In genomic region chr22:25178873-25179631, GRCh38 we compare ENCODE assay signal across 13 cellular contexts. TPM values are rescaled to one million over a fixed set of nuclear protein-coding genes. Genes with fewer than 3 reads are reported as not detected.
A peak's percentile ranks its signal among the peaks of the same experiment; 100 is the strongest.
DNase-seq lines count a peak whose midpoint lies in the region; ATAC-seq, FAIRE-seq and TF ChIP-seq lines count a peak whose summit lies in the region.
"Not testable (repeated sequence)": the region's sequence is repeated elsewhere in the genome, so short reads cannot be mapped to it uniquely, and the experiment has no call there.
"Had no signal": no experiment of that assay in that cellular context is flagged by ENCODE, and none has a peak within 500 bp of the region (broad histone marks: within the 10 kb centered on the region; RNA-seq: fewer than 3 reads in every experiment).

No MANE protein-coding gene starts in this region.

- peak; percentile 43 to 46 for ATAC-seq in activated T-cell treated with anti-CD3 and anti-CD28 coated beads, Interleukin-2, amount 50 U/mL, for 4 hours
- ATAC-seq in mucosa of descending colon: peak; percentile 61

- H4K20me1 ChIP-seq in OCI-LY7 (ENCODE audit: insufficient read depth, low read length): not testable (repeated sequence)

- H3K27me3 Mint-ChIP-seq in activated T-cell treated with anti-CD3 and anti-CD28 coated beads, Interleukin-2, amount 50 U/mL, for 4 hours (ENCODE audit: low read depth); endothelial cell (ENCODE audit: unreplicated experiment); immature natural killer cell (ENCODE audit: low read depth in 3 of 3): not testable (repeated sequence)

- POLR2A ChIA-PET in OCI-LY7 (lab: Charles Lee): interaction anchor here (1.1 kb wide), 1 partner anchor 17 kb away, joined by 3 read pairs; no protein-coding TSS in a partner anchor

- not testable (repeated sequence) for H3K9me3 ChIP-seq in OCI-LY7 (ENCODE audit: low read length); mucosa of descending colon
- peaks cover 0 to 15% (median 12%) of the 10 kb centered on the region in 8 donors for H3K9me3 ChIP-seq in spleen

- not testable (repeated sequence) for TF ChIP-seq POLR2A in GM12891 (IDR thresholded peaks at IDR 0.05; ENCODE audit: low read depth, low read length); spleen (IDR thresholded peaks at IDR 0.05)

- not testable (repeated sequence) for H3K4me1 ChIP-seq in OCI-LY7 (ENCODE audit: insufficient read depth, low read length, poor library complexity, severe bottlenecking); mucosa of descending colon (ENCODE audit: low read depth); spleen

- 80 to 88% (median 84%) methylated on average over 40 to 52 of the region's 63 CpGs for WGBS in spleen, 5 donors

- H3K9me2 ChIP-seq in OCI-LY7 (ENCODE audit: insufficient read depth, low read length): not testable (repeated sequence)

- not testable (repeated sequence) for H3K27ac ChIP-seq in OCI-LY7 (ENCODE audit: low read depth, low read length, poor library complexity, severe bottlenecking)
- peak overlapping the region in 1 of 8 donors; percentile 74 for H3K27ac ChIP-seq in spleen

- intact Hi-C loops in OCI-LY7 (cut with micrococcal nuclease; ENCODE audit: unreplicated experiment); mucosa of descending colon (cut with DNase I, micrococcal nuclease); spleen (cut with DNase I; ENCODE audit: low total_unique reads): not testable (repeated sequence)

- not testable (repeated sequence) for H3K27me3 ChIP-seq in spleen (replicated peaks in 1 of 7)

- peaks cover 17% of the 10 kb centered on the region for H3K36me3 Mint-ChIP-seq in activated T-cell treated with anti-CD3 and anti-CD28 coated beads, Interleukin-2, amount 50 U/mL, for 4 hours (ENCODE audit: insufficient read depth)
- H3K36me3 Mint-ChIP-seq in endothelial cell (ENCODE audit: low read depth, unreplicated experiment) (peaks cover 62% of the 10 kb centered on the region), immature natural killer cell (peaks cover 3 to 19% (median 13%) of the 10 kb centered on the region in 3 donors)

- not testable (repeated sequence) for H2AFZ ChIP-seq in OCI-LY7 (ENCODE audit: low read length)

- not testable (repeated sequence) for H3K4me3 Mint-ChIP-seq in activated T-cell treated with anti-CD3 and anti-CD28 coated beads, Interleukin-2, amount 50 U/mL, for 4 hours
- peak overlapping the region; percentile 80 for H3K4me3 Mint-ChIP-seq in endothelial cell (ENCODE audit: unreplicated experiment)
- H3K4me3 Mint-ChIP-seq in immature natural killer cell: peak overlapping the region in 3 of 5 donors; percentile 29 to 35 (median 33)

- H3K4me2 ChIP-seq in OCI-LY7 (ENCODE audit: low read length): 0 out of 2 replicates have a peak overlapping the region, but pooled peaks have one; percentile 36

- peak; percentile 87 for FAIRE-seq in GM12891 (lab: Jason Lieb, UNC)

- H3K27ac Mint-ChIP-seq in endothelial cell (ENCODE audit: unreplicated experiment): not testable (repeated sequence)
- peak overlapping the region in 1 of 6 donors; percentile 68 for H3K27ac Mint-ChIP-seq in immature natural killer cell

- H3K36me3 ChIP-seq in OCI-LY7 (ENCODE audit: insufficient read depth, low read length); mucosa of descending colon (ENCODE audit: low read depth): not testable (repeated sequence)
- peaks cover 0 to 64% (median 7%) of the 10 kb centered on the region in 6 donors for H3K36me3 ChIP-seq in spleen

- H3K79me2 ChIP-seq in OCI-LY7 (ENCODE audit: insufficient read depth, low read depth, low read length): not testable (repeated sequence)

- not testable (repeated sequence) for BruUV-seq in OCI-LY7 (replicated peaks; lab: Mats Ljungman, UMichigan)

- not testable (repeated sequence) for DNase-seq in GM12891 (ENCODE audit: insufficient read length, low spot score); OCI-LY7 (ENCODE audit: low spot score); activated T-cell treated with anti-CD3 and anti-CD28 coated beads, Interleukin-2, amount 50 U/mL, for 4 hours
- DNase-seq in endothelial cell (ENCODE audit: low spot score) (peak; percentile 36), immature natural killer cell (peak; percentile 67 to 79 (median 76)), mucosa of descending colon (peak in 1 of 3 donors; percentile 67), spleen (peak; percentile 88)

- not testable (repeated sequence) for H3K9me3 Mint-ChIP-seq in activated T-cell treated with anti-CD3 and anti-CD28 coated beads, Interleukin-2, amount 50 U/mL, for 4 hours; endothelial cell (ENCODE audit: unreplicated experiment); immature natural killer cell

- not testable (repeated sequence) for TF ChIP-seq CTCF in OCI-LY7 (conservative IDR thresholded peaks at IDR 0.05; ENCODE audit: low read length); mucosa of descending colon (IDR thresholded peaks at IDR 0.05); spleen (IDR thresholded peaks at IDR 0.05 in 8 of 11, conservative IDR thresholded peaks at IDR 0.05 in 3 of 11)
- TF ChIP-seq CTCF in endothelial cell (IDR thresholded peaks at IDR 0.05; ENCODE audit: unreplicated experiment): peak; percentile 39

- CTCF ChIA-PET in OCI-LY7 (lab: Charles Lee; ENCODE audit: unreplicated experiment): not testable (repeated sequence)

- H3K4me3 ChIP-seq in OCI-LY7 (ENCODE audit: low read depth, low read length, poor library complexity, severe bottlenecking): peak overlapping the region; percentile 52
- not testable (repeated sequence) for H3K4me3 ChIP-seq in mucosa of descending colon
- H3K4me3 ChIP-seq in spleen: peak overlapping the region in 1 of 8 donors; percentile 19

- not testable (repeated sequence) for H3K4me1 Mint-ChIP-seq in activated T-cell treated with anti-CD3 and anti-CD28 coated beads, Interleukin-2, amount 50 U/mL, for 4 hours (ENCODE audit: low read depth); endothelial cell (ENCODE audit: unreplicated experiment); immature natural killer cell

RNA-seq across cellular contexts. Expression of gene CRYBB3, which starts 20.6 kb away (rescaled TPM):
- polyA plus RNA-seq in GM12891 (2012; ENCODE audit: low read depth, missing spikeins): not detected
- total RNA-seq in OCI-LY7 (2014; rRNA removed; shearing (Covaris generic)): not detected in 2 replicates
- total RNA-seq in OCI-LY7 (2022) (not detected in 2 replicates), endothelial cell (ENCODE audit: unreplicated experiment) (0.97 TPM), mucosa of descending colon (1 to 10 TPM in 1 of 3 donors, under 1 TPM in 2; 0.82 to 2.9 (median 0.82) TPM), spleen (not detected)
- under 1 TPM in 1 of 3 donors, not detected in 2; 0.38 TPM for total RNA-seq in activated T-cell treated with anti-CD3 and anti-CD28 coated beads, Interleukin-2, amount 50 U/mL, for 4 hours
- polyA plus RNA-seq in immature natural killer cell (not detected), spleen (under 1 TPM in 2 of 3 donors, not detected in 1; 0.16 to 0.80 TPM)
- total RNA-seq: ascending aorta, IMR-90, left ventricle myocardium inferior, mononuclear cell, suprapubic skin had no signal
- polyA plus RNA-seq: IMR-90 had no signal

RNA-seq across cellular contexts. Expression of gene CRYBB2, which starts 40.4 kb away (rescaled TPM):
- not detected for polyA plus RNA-seq in GM12891 (2012; ENCODE audit: low read depth, missing spikeins)
- total RNA-seq in OCI-LY7 (2014; rRNA removed; shearing (Covaris generic)): not detected in 2 replicates
- total RNA-seq in OCI-LY7 (2022): not detected in 2 replicates
- under 1 TPM in 1 of 3 donors, not detected in 2; 0.58 TPM for total RNA-seq in activated T-cell treated with anti-CD3 and anti-CD28 coated beads, Interleukin-2, amount 50 U/mL, for 4 hours
- total RNA-seq in endothelial cell (ENCODE audit: unreplicated experiment): 1.9 TPM
- polyA plus RNA-seq in immature natural killer cell: not detected
- total RNA-seq in mucosa of descending colon: under 1 TPM in 1 of 3 donors, not detected in 2; 0.84 TPM
- total RNA-seq in spleen: under 1 TPM in 1 of 7 donors, not detected in 6; 0.44 TPM
- under 1 TPM in 2 of 3 donors, not detected in 1; 0.12 to 0.15 TPM for polyA plus RNA-seq in spleen
- total RNA-seq: activated T-helper 1 cell treated with anti-CD3 and anti-CD28 coated beads, Interleukin-12 subunit alpha, Interleukin-12 subunit beta, Interleukin-2, Interleukin-4 antibody, amounts not matched to agents 30 ng/mL and 10 ng/mL and 1 ng/mL, durations not matched to agents 14 hours and 24 hours and 36 hours; ascending aorta; IMR-90; left ventricle myocardium inferior; mononuclear cell had no signal
- polyA plus RNA-seq: IMR-90 had no signal
